In genomic region chr12:130880411-130880885, GRCh38 we compare ENCODE assay signal across 8 cellular contexts. TPM values are rescaled to one million over a fixed set of nuclear protein-coding genes. Genes with fewer than 3 reads are reported as not detected.
A peak's percentile ranks its signal among the peaks of the same experiment; 100 is the strongest.
DNase-seq lines count a peak whose midpoint lies in the region; ATAC-seq and TF ChIP-seq lines count a peak whose summit lies in the region.

No MANE protein-coding gene starts in this region.

- H3K36me3 Mint-ChIP-seq in central memory CD8-positive, alpha-beta T cell (ENCODE audit: insufficient read depth), result peaks cover 22% of the 10 kb centered on the region

- H3K4me1 Mint-ChIP-seq in central memory CD8-positive, alpha-beta T cell, result peaks cover 37% of the 10 kb centered on the region

- no peaks in the 10 kb centered on the region for H3K9me3 Mint-ChIP-seq in central memory CD8-positive, alpha-beta T cell

- intact Hi-C loops in heart right ventricle (cut with DNase I), result no loop called here
- intact Hi-C loops in Right ventricle myocardium inferior (cut with DNase I), result no loop called here
- intact Hi-C loops in stomach (cut with DNase I; ENCODE audit: low total_unique reads), result no loop called here
- intact Hi-C loops in ascending aorta (cut with DNase I), result no loop called here
- intact Hi-C loops in body of pancreas (cut with DNase I), result no loop called here

- H3K27me3 Mint-ChIP-seq in central memory CD8-positive, alpha-beta T cell, result no peaks in the 10 kb centered on the region

- H3K27ac Mint-ChIP-seq in central memory CD8-positive, alpha-beta T cell (ENCODE audit: low read depth), result peak overlapping the region; percentile 0

- no peak for TF ChIP-seq EP300 in stomach (IDR thresholded peaks at IDR 0.05)

- H3K4me3 ChIP-seq in heart right ventricle (peak overlapping the region in 6 of 10 donors; percentile 15 to 39 (median 33)), stomach (peak overlapping the region; percentile 12 to 34 (median 15)), ascending aorta (no peak overlapping the region), body of pancreas (no peak overlapping the region)

- peak overlapping the region; percentile 77 for H3K4me3 Mint-ChIP-seq in central memory CD8-positive, alpha-beta T cell

- H3K27ac ChIP-seq in heart right ventricle (no peak overlapping the region), stomach (no peak overlapping the region), ascending aorta (no peak overlapping the region), body of pancreas (no peak overlapping the region)

- H3K9me3 ChIP-seq in heart right ventricle, result no peaks in the 10 kb centered on the region
- no peaks in the 10 kb centered on the region for H3K9me3 ChIP-seq in stomach
- no peaks in the 10 kb centered on the region for H3K9me3 ChIP-seq in ascending aorta
- no peaks in the 10 kb centered on the region for H3K9me3 ChIP-seq in body of pancreas

- H3K36me3 ChIP-seq in heart right ventricle, result peaks cover 0 to 25% (median 14%) of the 10 kb centered on the region in 9 donors
- H3K36me3 ChIP-seq in stomach, result peaks cover 14 to 24% (median 21%) of the 10 kb centered on the region in 4 donors
- peaks cover 14 to 19% of the 10 kb centered on the region in 2 donors for H3K36me3 ChIP-seq in ascending aorta
- peaks cover 0 to 5% of the 10 kb centered on the region in 2 donors for H3K36me3 ChIP-seq in body of pancreas (replicated peaks in 1 of 2; ENCODE audit: insufficient read depth in 1 of 2, low read depth in 2 of 2)

- no peak for TF ChIP-seq POLR2A in stomach (IDR thresholded peaks at IDR 0.05)
- no peak for TF ChIP-seq POLR2A in body of pancreas (IDR thresholded peaks at IDR 0.05)

- TF ChIP-seq CTCF in heart right ventricle (IDR thresholded peaks at IDR 0.05) (no peak), stomach (IDR thresholded peaks at IDR 0.05) (no peak), ascending aorta (IDR thresholded peaks at IDR 0.05) (no peak), body of pancreas (IDR thresholded peaks at IDR 0.05) (no peak)

- DNase-seq in heart right ventricle, result no peak
- DNase-seq in Right ventricle myocardium inferior (ENCODE audit: missing footprints), result no peak
- DNase-seq in central memory CD8-positive, alpha-beta T cell (ENCODE audit: low spot score in 2 of 2), result no peak
- no peak for DNase-seq in stomach
- DNase-seq in ascending aorta (ENCODE audit: low spot score in 2 of 2), result no peak
- DNase-seq in body of pancreas, result no peak
- DNase-seq in NCI-H345 (lab: John Stamatoyannopoulos, UW), result no peak

- ATAC-seq in heart right ventricle, result peak in 2 of 8 donors; percentile 9 to 27
- ATAC-seq in Right ventricle myocardium inferior, result no peak
- peak; percentile 52 for ATAC-seq in HG03066 (IDR thresholded peaks at IDR 0.05; ENCODE audit: low read depth, unreplicated experiment)
- peak; percentile 54 for ATAC-seq in central memory CD8-positive, alpha-beta T cell (replicated peaks; ENCODE audit: extremely low read depth, poor library complexity, severe bottlenecking)
- ATAC-seq in body of pancreas, result no peak

- H3K4me1 ChIP-seq in heart right ventricle (peaks cover 0 to 9% (median 0%) of the 10 kb centered on the region in 9 donors), stomach (peaks cover 0 to 10% (median 3%) of the 10 kb centered on the region in 4 donors), ascending aorta (no peaks in the 10 kb centered on the region), body of pancreas (peaks cover 5% of the 10 kb centered on the region)

- H3K27me3 ChIP-seq in heart right ventricle (no peaks in the 10 kb centered on the region), stomach (no peaks in the 10 kb centered on the region), ascending aorta (no peaks in the 10 kb centered on the region), body of pancreas (no peaks in the 10 kb centered on the region)

- WGBS in heart right ventricle, 2 donors, result 44 to 45% methylated on average over 10 of the region's 10 CpGs
- 28 to 44% (median 35%) methylated on average over 10 of the region's 10 CpGs for WGBS in stomach, 5 donors
- 26 to 31% methylated on average over 10 of the region's 10 CpGs for WGBS in body of pancreas, 2 donors

RNA-seq across cellular contexts. Expression of gene RAN, which starts 8.6 kb away (rescaled TPM):
- total RNA-seq in heart right ventricle (100 to 1,000 TPM; 224 to 404 (median 291) TPM), Right ventricle myocardium inferior (253 TPM), stomach (100 to 1,000 TPM in 2 of 5 donors, 10 to 100 TPM in 3; 52.4 to 248 (median 98.2) TPM), ascending aorta (73.7 TPM), body of pancreas (100 to 1,000 TPM in 1 of 2 donors, 10 to 100 TPM in 1; 79.1 to 115 TPM)
- polyA plus RNA-seq in heart right ventricle (100 to 1,000 TPM in 1 of 2 donors, 10 to 100 TPM in 1; 43.6 to 586 TPM), stomach (100 to 1,000 TPM; 290 to 352 (median 345) TPM)

RNA-seq across cellular contexts. Expression of gene STX2, which starts 41.4 kb away (rescaled TPM):
- total RNA-seq in heart right ventricle (10 to 100 TPM in 7 of 10 donors, 1 to 10 TPM in 3; 6.0 to 17.0 (median 11.9) TPM), Right ventricle myocardium inferior (15.9 TPM), stomach (10 to 100 TPM in 2 of 5 donors, 1 to 10 TPM in 3; 5.3 to 27.2 (median 9.0) TPM), ascending aorta (16.6 TPM), body of pancreas (10 to 100 TPM; 17.1 to 18.8 TPM)
- polyA plus RNA-seq in heart right ventricle (10 to 100 TPM; 10.2 to 11.4 TPM), stomach (1 to 10 TPM; 7.4 to 9.3 (median 8.4) TPM)

Comparison
In these comparisons a context has a peak if more than half of its experiments do, and no peak if none do; other contexts are left out.
1. ATAC-seq: peak in HG03066 (single experiment) and central memory CD8-positive, alpha-beta T cell (single experiment); none in Right ventricle myocardium inferior (single experiment) and body of pancreas (single experiment).
2. H3K4me3 ChIP-seq: peak in heart right ventricle (6 of 10) and stomach (4 of 4); none in ascending aorta (0 of 2) and body of pancreas (0 of 2).